ENCODE assay signal across 12 cellular contexts in genomic region chr7:69825031-69825681, GRCh38.
DNase-seq lines count a peak whose midpoint lies in the region; ATAC-seq and TF ChIP-seq lines count a peak whose summit lies in the region.
"Had no signal": no experiment of that assay in that cellular context is flagged by ENCODE, and none has a peak within 500 bp of the region (broad histone marks: within the 10 kb centered on the region; RNA-seq: fewer than 3 reads in every experiment).

No MANE protein-coding gene starts in this region.

- DNase-seq in cardiac muscle cell (ENCODE audit: low read depth in 1 of 2, low spot score in 1 of 2) (peak in 1 of 2 donors; percentile 38), right atrium auricular region (ENCODE audit: low spot score) (no peak), NCI-H2029 (lab: John Stamatoyannopoulos, UW) (peak; percentile 54), choroid plexus epithelial cell (ENCODE audit: low read depth) (no peak), NCI-H128 (lab: John Stamatoyannopoulos, UW; ENCODE audit: unreplicated experiment) (no peak), 8988T (no peak), NOMO-1 treated with dmso at 0.1 percent for 144 hours (lab: John Stamatoyannopoulos, UW; ENCODE audit: unreplicated experiment) (no peak)
- DNase-seq: activated CD4-positive, alpha-beta T cell treated with anti-CD3 and anti-CD28 coated beads for 1 hour; C1 segment of cervical spinal cord; testis had no signal

- no peaks in the 10 kb centered on the region for H3K9me3 ChIP-seq in cardiac muscle cell (ENCODE audit: low read depth)
- no peaks in the 10 kb centered on the region for H3K9me3 ChIP-seq in right atrium auricular region
- H3K9me3 ChIP-seq: gastroesophageal sphincter, testis had no signal

- H3K27me3 Mint-ChIP-seq in stimulated activated memory B cell treated with anti-CD40 and anti-IgM and Interleukin-4, amounts not matched to agents 10 μg/mL and 1 μg/mL and 100 μg/mL, for 72 hours: no peaks in the 10 kb centered on the region

- H3K36me3 ChIP-seq in cardiac muscle cell (no peaks in the 10 kb centered on the region), right atrium auricular region (no peaks in the 10 kb centered on the region)
- H3K36me3 ChIP-seq: gastroesophageal sphincter had no signal

- H3K4me3 ChIP-seq in cardiac muscle cell (no peak overlapping the region), right atrium auricular region (no peak overlapping the region), choroid plexus epithelial cell (ENCODE audit: low read depth, low read length) (no peak overlapping the region)
- H3K4me3 ChIP-seq: gastroesophageal sphincter, testis had no signal

- H3K4me3 Mint-ChIP-seq in stimulated activated memory B cell treated with anti-CD40 and anti-IgM and Interleukin-4, amounts not matched to agents 10 μg/mL and 1 μg/mL and 100 μg/mL, for 72 hours: peak overlapping the region; percentile 83

- no peaks in the 10 kb centered on the region for H3K9me3 Mint-ChIP-seq in stimulated activated memory B cell treated with anti-CD40 and anti-IgM and Interleukin-4, amounts not matched to agents 10 μg/mL and 1 μg/mL and 100 μg/mL, for 72 hours

- no peak overlapping the region for H3K27ac ChIP-seq in cardiac muscle cell
- no peak overlapping the region for H3K27ac ChIP-seq in right atrium auricular region
- H3K27ac ChIP-seq: gastroesophageal sphincter, testis had no signal

- H3K27ac Mint-ChIP-seq in stimulated activated memory B cell treated with anti-CD40 and anti-IgM and Interleukin-4, amounts not matched to agents 10 μg/mL and 1 μg/mL and 100 μg/mL, for 72 hours: peak overlapping the region; percentile 85

- H3K4me1 Mint-ChIP-seq in stimulated activated memory B cell treated with anti-CD40 and anti-IgM and Interleukin-4, amounts not matched to agents 10 μg/mL and 1 μg/mL and 100 μg/mL, for 72 hours: peaks cover 64% of the 10 kb centered on the region

- TF ChIP-seq CTCF in cardiac muscle cell (IDR thresholded peaks at IDR 0.05; ENCODE audit: low read depth, low read length) (peak; percentile 9), right atrium auricular region (IDR thresholded peaks at IDR 0.05) (peak in 1 of 2 donors; percentile 26), choroid plexus epithelial cell (conservative IDR thresholded peaks at IDR 0.05; ENCODE audit: low read depth, low read length) (peak; percentile 3)

- peak; percentile 24 for ATAC-seq in stimulated activated memory B cell treated with anti-CD40 and anti-IgM and Interleukin-4, amounts not matched to agents 10 μg/mL and 1 μg/mL and 100 μg/mL, for 72 hours
- ATAC-seq: gastroesophageal sphincter had no signal

- H3K27me3 ChIP-seq in cardiac muscle cell (no peaks in the 10 kb centered on the region), right atrium auricular region (no peaks in the 10 kb centered on the region)
- H3K27me3 ChIP-seq: gastroesophageal sphincter, testis had no signal

- H3K4me1 ChIP-seq in cardiac muscle cell (ENCODE audit: low read depth) (peaks cover 14% of the 10 kb centered on the region), right atrium auricular region (peaks cover 0 to 6% of the 10 kb centered on the region in 2 donors)
- H3K4me1 ChIP-seq: testis had no signal

- peaks cover 6% of the 10 kb centered on the region for H3K36me3 Mint-ChIP-seq in stimulated activated memory B cell treated with anti-CD40 and anti-IgM and Interleukin-4, amounts not matched to agents 10 μg/mL and 1 μg/mL and 100 μg/mL, for 72 hours
